13 cellular contexts compared by ENCODE assay signal in genomic region chr12:107352347-107353081, GRCh38.
DNase-seq lines count a peak whose midpoint lies in the region; ATAC-seq, FAIRE-seq and TF ChIP-seq lines count a peak whose summit lies in the region.
"Had no signal": no experiment of that assay in that cellular context is flagged by ENCODE, and none has a peak within 500 bp of the region (broad histone marks: within the 10 kb centered on the region; RNA-seq: fewer than 3 reads in every experiment).

No MANE protein-coding gene starts in this region.

- BruUV-seq in HepG2 (replicated peaks; lab: Mats Ljungman, UMichigan), result no TSS peak

- peaks cover 20 to 69% (median 45%) of the 10 kb centered on the region in 4 donors for H3K4me1 Mint-ChIP-seq in CD4-positive, alpha-beta memory T cell

- POLR2A ChIA-PET in CD4-positive, alpha-beta memory T cell (lab: Charles Lee; ENCODE audit: partially characterized antibody), result interaction anchor here (0.6 to 1.1 kb wide), 2 partner anchors 20 to 33 kb away, joined by 3 to 5 read pairs; no protein-coding TSS in a partner anchor
- POLR2A ChIA-PET in HepG2 (lab: Yijun Ruan, JAX), result no interaction called here

- 76% methylated on average over 1 of the region's 2 CpGs for WGBS in HepG2 (ENCODE audit: low lambda C conversion rate)

- peak overlapping the region; percentile 75 to 97 (median 90) for H3K4me2 ChIP-seq in BLaER1 treated with 17β-estradiol and CSF1 and Interleukin-3, amounts not matched to agents 10 nM and 100 nM
- H3K4me2 ChIP-seq in HepG2 (ENCODE audit: low read depth, low read length), result peak overlapping the region; percentile 72

- 0 out of 2 replicates have a peak, but pooled peaks have one; percentile 11 for TF ChIP-seq RAD21 in HepG2 (CRISPR knock-in tag; IDR thresholded peaks at IDR 0.05)

- in situ Hi-C loops in HepG2 (cut with HindIII; ENCODE audit: extremely low pct_ligation_motif_present, low pct_unique_long_range_greater_than_20kb), result no loop called here

- TF ChIP-seq EP300 in HepG2 (IDR thresholded peaks at IDR 0.05; ENCODE audit: low read depth in 2 of 2, low read length in 2 of 2) (peak; percentile 76 to 93; a peak in 3 of 4 replicates), HepG2 (CRISPR knock-in tag; IDR thresholded peaks at IDR 0.05; ENCODE audit: borderline replicate concordance) (peak; percentile 94)

- CTCF ChIA-PET in CD4-positive, alpha-beta memory T cell (lab: Charles Lee; ENCODE audit: partially characterized antibody), result interaction anchor here (0.7 kb wide), 1 partner anchor 32 kb away, joined by 3 read pairs; no protein-coding TSS in a partner anchor
- CTCF ChIA-PET in HepG2 (lab: Yijun Ruan, JAX; ENCODE audit: low intra/inter-chr PET ratio, low total read pairs), result no interaction called here

- H3K9ac ChIP-seq in BLaER1 treated with 17β-estradiol and CSF1 and Interleukin-3, amounts not matched to agents 10 nM and 100 nM, result peak overlapping the region in 9 of 11 experiments; percentile 61 to 82 (median 77); a peak in 18 of 22 replicates
- H3K9ac ChIP-seq in HepG2 (ENCODE audit: insufficient read depth, low read depth, low read length), result peak overlapping the region; percentile 38

- peak; percentile 86 for FAIRE-seq in HepG2 (lab: Jason Lieb, UNC)

- DNase-seq in CD4-positive, alpha-beta memory T cell, result peak in 1 of 5 donors; percentile 21
- DNase-seq in activated CD8-positive, alpha-beta memory T cell treated with anti-CD3 and anti-CD28 coated beads, Interleukin-2, amount 50 U/mL, for 4 hours, result peak; percentile 37
- peak; percentile 92 for DNase-seq in HepG2 (ENCODE audit: low spot score)
- DNase-seq in occipital lobe (lab: John Stamatoyannopoulos, UW), result no peak
- no peak for DNase-seq in SW 1271 (lab: John Stamatoyannopoulos, UW)
- DNase-seq in NCI-H1092 treated with DMSO at 0.1 percent for 48 hours (lab: John Stamatoyannopoulos, UW), result no peak
- DNase-seq: activated gamma-delta T cell, cortex of kidney, DMS 273 treated with DMSO at 0.1 percent for 48 hours, NCI-H2227 treated with DMSO at 0.1 percent for 48 hours, upper lobe of left lung had no signal

- no peaks in the 10 kb centered on the region for H3K27me3 Mint-ChIP-seq in CD4-positive, alpha-beta memory T cell

- no peak overlapping the region for H2AFZ ChIP-seq in HepG2 (ENCODE audit: low read length)

- intact Hi-C loops in CD4-positive, alpha-beta memory T cell (cut with micrococcal nuclease), result loop anchor here (2.0 kb wide), 1 partner anchor 16 kb away; no protein-coding TSS in a partner anchor
- intact Hi-C loops in HepG2 (cut with micrococcal nuclease; ENCODE audit: unreplicated experiment), result loop anchor here (2.0 kb wide), 1 partner anchor 34 kb away; a partner anchor contains a TSS

- no peak for TF ChIP-seq POLR2A in HepG2 (IDR thresholded peaks at IDR 0.05; ENCODE audit: insufficient read depth in 1 of 2, low read depth in 2 of 2, low read length in 2 of 2)

- peak overlapping the region in 6 of 8 donors; percentile 28 to 72 (median 51) for H3K4me3 Mint-ChIP-seq in CD4-positive, alpha-beta memory T cell

- peaks cover 3% of the 10 kb centered on the region for H3K79me2 ChIP-seq in HepG2 (ENCODE audit: insufficient read depth, low read length)

- H3K27ac Mint-ChIP-seq in CD4-positive, alpha-beta memory T cell, result peak overlapping the region in 6 of 7 donors; percentile 38 to 90 (median 48)

- no peaks in the 10 kb centered on the region for H3K27me3 ChIP-seq in BLaER1 treated with 17β-estradiol and CSF1 and Interleukin-3, amounts not matched to agents 10 nM and 100 nM
- no peaks in the 10 kb centered on the region for H3K27me3 ChIP-seq in CD4-positive, alpha-beta memory T cell (ENCODE audit: insufficient read depth, low read length)
- H3K27me3 ChIP-seq in HepG2 (ENCODE audit: control insufficient read depth in 1 of 2, insufficient read depth in 2 of 2, low read length in 2 of 2), result no peaks in the 10 kb centered on the region
- H3K27me3 ChIP-seq: upper lobe of left lung had no signal

- TF ChIP-seq CTCF in HepG2 (CRISPR knock-in tag; IDR thresholded peaks at IDR 0.05), result no peak

- no peaks in the 10 kb centered on the region for H4K20me1 ChIP-seq in BLaER1 treated with 17β-estradiol and CSF1 and Interleukin-3, amounts not matched to agents 10 nM and 100 nM
- H4K20me1 ChIP-seq in HepG2 (ENCODE audit: insufficient read depth, low read length), result no peaks in the 10 kb centered on the region

- peak overlapping the region in 10 of 11 experiments; percentile 62 to 96 (median 92); a peak in 19 of 22 replicates for H3K27ac ChIP-seq in BLaER1 treated with 17β-estradiol and CSF1 and Interleukin-3, amounts not matched to agents 10 nM and 100 nM
- no peak overlapping the region for H3K27ac ChIP-seq in CD4-positive, alpha-beta memory T cell (ENCODE audit: low read depth, low read length)
- peak overlapping the region; percentile 58 for H3K27ac ChIP-seq in HepG2 (ENCODE audit: extremely low read length, insufficient read depth, low read length)
- H3K27ac ChIP-seq: upper lobe of left lung had no signal

- H3K36me3 Mint-ChIP-seq in CD4-positive, alpha-beta memory T cell, result peaks cover 0 to 3% of the 10 kb centered on the region in 2 donors

- 0 out of 22 replicates have a peak, but pooled peaks cover 0 to 4% (median 0%) of the 10 kb centered on the region in 11 experiments for H3K36me3 ChIP-seq in BLaER1 treated with 17β-estradiol and CSF1 and Interleukin-3, amounts not matched to agents 10 nM and 100 nM
- H3K36me3 ChIP-seq in CD4-positive, alpha-beta memory T cell (ENCODE audit: insufficient read depth, low read length), result no peaks in the 10 kb centered on the region
- H3K36me3 ChIP-seq in HepG2 (replicated peaks in 1 of 2; ENCODE audit: control insufficient read depth in 1 of 2, insufficient read depth in 2 of 2, low read length in 2 of 2), result no peaks in the 10 kb centered on the region
- H3K36me3 ChIP-seq: upper lobe of left lung had no signal

- ATAC-seq in HepG2 (peak; percentile 79), GM19467 (IDR thresholded peaks at IDR 0.05; ENCODE audit: unreplicated experiment) (no peak)

- H3K9me3 ChIP-seq in BLaER1 treated with 17β-estradiol and CSF1 and Interleukin-3, amounts not matched to agents 10 nM and 100 nM (replicated peaks in 1 of 11), result peaks cover 3 to 16% (median 11%) of the 10 kb centered on the region in 11 experiments; a peak in 20 of 22 replicates
- no peaks in the 10 kb centered on the region for H3K9me3 ChIP-seq in CD4-positive, alpha-beta memory T cell (ENCODE audit: control insufficient read depth in 1 of 2, low read length in 2 of 2)
- peaks cover 4% of the 10 kb centered on the region; the same call in 1 of the 2 replicates for H3K9me3 ChIP-seq in HepG2 (ENCODE audit: low read length)
- H3K9me3 ChIP-seq: upper lobe of left lung had no signal

- H3K4me1 ChIP-seq in BLaER1 treated with 17β-estradiol and CSF1 and Interleukin-3, amounts not matched to agents 10 nM and 100 nM, result peaks cover 39 to 98% (median 83%) of the 10 kb centered on the region in 10 experiments
- peaks cover 35% of the 10 kb centered on the region for H3K4me1 ChIP-seq in CD4-positive, alpha-beta memory T cell (ENCODE audit: insufficient read depth, low read length)
- peaks cover 97% of the 10 kb centered on the region for H3K4me1 ChIP-seq in HepG2 (ENCODE audit: insufficient read depth, low read length)

- H3K9me3 Mint-ChIP-seq in CD4-positive, alpha-beta memory T cell, result peaks cover 0 to 1% (median 0%) of the 10 kb centered on the region in 8 donors

- H3K4me3 ChIP-seq in BLaER1 treated with 17β-estradiol and CSF1 and Interleukin-3, amounts not matched to agents 10 nM and 100 nM, result peak overlapping the region in 7 of 10 experiments; percentile 6 to 60 (median 39); a peak in 12 of 20 replicates
- no peak overlapping the region for H3K4me3 ChIP-seq in CD4-positive, alpha-beta memory T cell (ENCODE audit: low read length in 2 of 2)
- H3K4me3 ChIP-seq in HepG2 (replicated peaks in 1 of 3; ENCODE audit: insufficient read depth in 1 of 3, low read depth in 2 of 3, low read length in 3 of 3), result peak overlapping the region in 2 of 3 experiments; percentile 27 to 48; a peak in 2 of 6 replicates
- H3K4me3 ChIP-seq: upper lobe of left lung had no signal

TF ChIP-seq in HepG2, 621 proteins besides CTCF, POLR2A, EP300 and RAD21 (continues in another document):
- TF ChIP-seq ARNT (IDR thresholded peaks at IDR 0.05), result no peak
- TF ChIP-seq, protein P1, sequence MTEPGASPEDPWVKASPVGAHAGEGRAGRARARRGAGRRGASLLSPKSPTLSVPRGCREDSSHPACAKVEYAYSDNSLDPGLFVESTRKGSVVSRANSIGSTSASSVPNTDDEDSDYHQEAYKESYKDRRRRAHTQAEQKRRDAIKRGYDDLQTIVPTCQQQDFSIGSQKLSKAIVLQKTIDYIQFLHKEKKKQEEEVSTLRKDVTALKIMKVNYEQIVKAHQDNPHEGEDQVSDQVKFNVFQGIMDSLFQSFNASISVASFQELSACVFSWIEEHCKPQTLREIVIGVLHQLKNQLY (CRISPR knock-in tag; IDR thresholded peaks at IDR 0.05), result peak; percentile 79; the same call in 1 of the 2 replicates
- TF ChIP-seq, protein P2, sequence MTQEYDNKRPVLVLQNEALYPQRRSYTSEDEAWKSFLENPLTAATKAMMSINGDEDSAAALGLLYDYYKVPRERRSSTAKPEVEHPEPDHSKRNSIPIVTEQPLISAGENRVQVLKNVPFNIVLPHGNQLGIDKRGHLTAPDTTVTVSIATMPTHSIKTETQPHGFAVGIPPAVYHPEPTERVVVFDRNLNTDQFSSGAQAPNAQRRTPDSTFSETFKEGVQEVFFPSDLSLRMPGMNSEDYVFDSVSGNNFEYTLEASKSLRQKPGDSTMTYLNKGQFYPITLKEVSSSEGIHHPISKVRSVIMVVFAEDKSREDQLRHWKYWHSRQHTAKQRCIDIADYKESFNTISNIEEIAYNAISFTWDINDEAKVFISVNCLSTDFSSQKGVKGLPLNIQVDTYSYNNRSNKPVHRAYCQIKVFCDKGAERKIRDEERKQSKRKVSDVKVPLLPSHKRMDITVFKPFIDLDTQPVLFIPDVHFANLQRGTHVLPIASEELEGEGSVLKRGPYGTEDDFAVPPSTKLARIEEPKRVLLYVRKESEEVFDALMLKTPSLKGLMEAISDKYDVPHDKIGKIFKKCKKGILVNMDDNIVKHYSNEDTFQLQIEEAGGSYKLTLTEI (CRISPR knock-in tag; conservative IDR thresholded peaks at IDR 0.05), result no peak

Comparison
In these comparisons a context has a peak if more than half of its experiments do, and no peak if none do; other contexts are left out.
1. H3K4me3 ChIP-seq: peak in BLaER1 treated with 17β-estradiol and CSF1 and Interleukin-3, amounts not matched to agents 10 nM and 100 nM (7 of 10) and HepG2 (2 of 3); none in CD4-positive, alpha-beta memory T cell (0 of 2).
2. DNase-seq: peak in activated CD8-positive, alpha-beta memory T cell treated with anti-CD3 and anti-CD28 coated beads, Interleukin-2, amount 50 U/mL, for 4 hours (single experiment) and HepG2 (single experiment); none in occipital lobe (single experiment), SW 1271 (0 of 2) and NCI-H1092 treated with DMSO at 0.1 percent for 48 hours (single experiment).